In the genomic region with DNA sequence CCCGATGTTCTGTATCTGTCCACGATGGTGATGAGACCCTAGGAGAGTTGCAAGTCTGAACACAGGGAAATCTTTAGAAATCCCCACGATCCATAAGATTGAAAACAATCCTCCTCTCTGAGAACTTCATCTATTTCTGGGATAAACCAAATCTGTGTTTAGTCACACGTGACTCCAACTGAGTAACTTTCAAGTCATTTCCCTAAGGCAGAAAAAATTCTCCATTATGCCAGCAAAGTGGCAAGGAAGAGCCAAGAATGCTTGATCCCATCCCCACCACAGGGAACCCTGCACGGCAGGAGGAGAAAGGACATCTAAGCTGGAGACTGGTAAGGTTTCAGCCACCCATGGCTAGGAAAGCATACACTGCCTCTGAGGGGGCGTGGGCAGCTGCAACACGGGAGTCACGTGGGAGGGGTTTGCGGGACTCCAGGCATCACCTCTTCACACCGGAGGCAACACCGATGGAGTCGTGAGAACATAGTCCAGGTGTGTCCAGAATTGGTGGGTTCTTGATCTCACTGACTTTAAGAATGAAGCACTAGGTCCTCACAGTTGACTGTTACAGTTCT, we compare ENCODE assay signal across 11 cellular contexts. TPM values are rescaled to one million over a fixed set of nuclear protein-coding genes. Genes with fewer than 3 reads are reported as not detected.
DNase-seq lines count a peak whose midpoint lies in the region; ATAC-seq and TF ChIP-seq lines count a peak whose summit lies in the region.
"Had no signal": no experiment of that assay in that cellular context is flagged by ENCODE, and none has a peak within 500 bp of the region (broad histone marks: within the 10 kb centered on the region; RNA-seq: fewer than 3 reads in every experiment).

No MANE protein-coding gene starts in this region.

- peak; percentile 56 for DNase-seq in Right ventricle myocardium inferior (ENCODE audit: missing footprints)
- DNase-seq in left cardiac atrium, result no peak
- DNase-seq in substantia nigra (lab: John Stamatoyannopoulos, UW), result no peak
- DNase-seq in NCI-H748 (lab: John Stamatoyannopoulos, UW; ENCODE audit: unreplicated experiment), result no peak
- DNase-seq in mesothelial cell of epicardium (ENCODE audit: low spot score in 2 of 2, unreplicated experiment in 2 of 2), result no peak
- DNase-seq: activated T-cell treated with anti-CD3 and anti-CD28 coated beads, Interleukin-2, amount 50 U/mL, for 24 hours; body of pancreas; naive B cell; NCI-H345 had no signal

- H3K27me3 Mint-ChIP-seq in mesothelial cell of epicardium (ENCODE audit: low read depth), result no peaks in the 10 kb centered on the region
- H3K27me3 Mint-ChIP-seq: activated T-cell treated with anti-CD3 and anti-CD28 coated beads, Interleukin-2, amount 50 U/mL, for 24 hours; naive B cell had no signal

- H3K9me3 Mint-ChIP-seq in mesothelial cell of epicardium, result no peaks in the 10 kb centered on the region
- H3K9me3 Mint-ChIP-seq: activated T-cell treated with anti-CD3 and anti-CD28 coated beads, Interleukin-2, amount 50 U/mL, for 24 hours; naive B cell had no signal

- TF ChIP-seq CTCF in mesothelial cell of epicardium (IDR thresholded peaks at IDR 0.05; ENCODE audit: unreplicated experiment), result no peak

- no peaks in the 10 kb centered on the region for H3K36me3 Mint-ChIP-seq in mesothelial cell of epicardium
- H3K36me3 Mint-ChIP-seq: naive B cell had no signal

- no peak for ATAC-seq in Right ventricle myocardium inferior
- no peak for ATAC-seq in left cardiac atrium
- ATAC-seq: A549, body of pancreas had no signal

- intact Hi-C loops in Right ventricle myocardium inferior (cut with DNase I), result loop anchor here (5.0 kb wide), 1 partner anchor 47 kb away; a partner anchor contains a TSS
- intact Hi-C loops in left cardiac atrium (cut with DNase I), result no loop called here

- H3K4me1 ChIP-seq in esophagus (ENCODE audit: control insufficient read depth in 2 of 2, insufficient read depth in 2 of 2, low read length in 1 of 2), result peaks cover 2 to 47% of the 10 kb centered on the region in 2 donors

- peaks cover 0 to 2% of the 10 kb centered on the region in 2 donors for H3K36me3 ChIP-seq in esophagus (ENCODE audit: control insufficient read depth in 2 of 2, insufficient read depth in 2 of 2, low read length in 1 of 2)

- no peak overlapping the region for H3K4me3 ChIP-seq in esophagus (ENCODE audit: low read depth in 1 of 2, low read length in 2 of 2)
- H3K4me3 ChIP-seq: A549, body of pancreas had no signal

- no peak overlapping the region for H3K4me3 Mint-ChIP-seq in mesothelial cell of epicardium
- H3K4me3 Mint-ChIP-seq: activated T-cell treated with anti-CD3 and anti-CD28 coated beads, Interleukin-2, amount 50 U/mL, for 24 hours had no signal

- peaks cover 30% of the 10 kb centered on the region for H3K4me1 Mint-ChIP-seq in mesothelial cell of epicardium

- H3K9me3 ChIP-seq in esophagus (ENCODE audit: control insufficient read depth in 2 of 2, insufficient read depth in 1 of 2, low read depth in 1 of 2, low read length in 1 of 2), result no peaks in the 10 kb centered on the region
- H3K9me3 ChIP-seq: A549, body of pancreas had no signal

- H3K27ac ChIP-seq in esophagus (ENCODE audit: low read depth in 2 of 2, low read length in 1 of 2) (peak overlapping the region; percentile 42 to 44), substantia nigra (ENCODE audit: low read depth, low read length, poor library complexity, severe bottlenecking) (peak overlapping the region; percentile 53)
- H3K27ac ChIP-seq: body of pancreas had no signal

- 47 to 61% methylated on average over 12 of the region's 12 CpGs for WGBS in esophagus, 2 donors

- no peak overlapping the region for H3K27ac Mint-ChIP-seq in mesothelial cell of epicardium

- no peaks in the 10 kb centered on the region for H3K27me3 ChIP-seq in esophagus (ENCODE audit: control insufficient read depth in 1 of 2, insufficient read depth in 2 of 2, low read length in 2 of 2)
- H3K27me3 ChIP-seq: body of pancreas had no signal

RNA-seq across cellular contexts. Expression of a gene that starts 2.9 kb away (rescaled TPM):
- total RNA-seq in Right ventricle myocardium inferior, result 54.4 TPM
- total RNA-seq in left cardiac atrium, result 10 to 100 TPM; 67.6 to 68.7 TPM
- 100 to 1,000 TPM in 1 of 2 donors, 10 to 100 TPM in 1; 60.5 to 159 TPM for polyA plus RNA-seq in esophagus
- total RNA-seq in mesothelial cell of epicardium, result 68.7 to 70.9 TPM (median 70.9 TPM) in 3 replicates

RNA-seq across cellular contexts. Expression of a gene that starts 26.0 kb away (rescaled TPM):
- total RNA-seq in Right ventricle myocardium inferior (191 TPM), left cardiac atrium (100 to 1,000 TPM in 1 of 2 donors, 10 to 100 TPM in 1; 86.2 to 102 TPM), mesothelial cell of epicardium (14.1 to 17.1 TPM (median 14.4 TPM) in 3 replicates)
- polyA plus RNA-seq in esophagus, result 10 to 100 TPM in 1 of 2 donors, 1 to 10 TPM in 1; 5.8 to 10.2 TPM

RNA-seq across cellular contexts. Expression of a gene that starts 45.5 kb away (rescaled TPM):
- total RNA-seq in Right ventricle myocardium inferior (134 TPM), left cardiac atrium (100 to 1,000 TPM; 113 to 127 TPM), mesothelial cell of epicardium (116 to 122 TPM (median 117 TPM) in 3 replicates)
- 10 to 100 TPM; 62.6 to 62.9 TPM for polyA plus RNA-seq in esophagus

RNA-seq across cellular contexts. Expression of a gene that starts 50.9 kb away (rescaled TPM):
- total RNA-seq in Right ventricle myocardium inferior (5.6 TPM), left cardiac atrium (1 to 10 TPM; 5.2 to 8.1 TPM), mesothelial cell of epicardium (5.8 to 6.7 TPM (median 6.2 TPM) in 3 replicates)
- polyA plus RNA-seq in esophagus, result 1 to 10 TPM; 5.0 TPM
